In the genomic region with DNA sequence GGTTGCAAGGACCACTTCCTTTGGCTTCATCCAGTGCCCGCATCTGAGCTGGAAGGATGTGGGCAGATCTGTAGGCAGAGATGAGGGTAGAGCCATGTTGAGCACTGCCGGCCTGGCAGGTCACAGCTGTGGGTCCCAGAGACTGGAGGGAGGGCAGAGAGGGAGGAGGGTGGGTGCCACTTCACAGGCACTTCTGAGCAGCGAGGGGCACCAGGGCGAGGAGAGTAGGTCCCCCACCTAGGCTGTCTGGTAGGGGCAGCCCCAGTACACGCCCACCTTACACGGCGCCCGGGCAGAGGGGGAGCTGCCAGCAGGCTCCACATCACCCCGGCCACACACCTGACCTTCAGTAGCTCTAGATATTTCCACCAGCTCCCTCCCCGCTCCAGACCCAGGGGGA, we compare ENCODE assay signal across 26 cellular contexts.
"Had no signal": no experiment of that assay in that cellular context is flagged by ENCODE, and none has a peak within 500 bp of the region (broad histone marks: within the 10 kb centered on the region; RNA-seq: fewer than 3 reads in every experiment).

No MANE protein-coding gene starts in this region.

- H3K4me3 ChIP-seq: colonic mucosa, gastrocnemius medialis had no signal

- H3K27me3 ChIP-seq: brain microvascular endothelial cell, colonic mucosa had no signal

- DNase-seq: activated B cell treated with CpG ODN at 0.5 μM for 24 hours; activated CD4-positive, alpha-beta T cell treated with anti-CD3 and anti-CD28 coated beads for 48 hours; activated CD4-positive, alpha-beta T cell treated with anti-CD3 and anti-CD28 coated beads, Interleukin-2, amount 50 U/mL, for 1 hour; activated CD4-positive, alpha-beta T cell treated with anti-CD3 and anti-CD28 coated beads, Interleukin-2, amount 50 U/mL, for 48 hours; activated CD8-positive, alpha-beta memory T cell treated with anti-CD3 and anti-CD28 coated beads for 24 hours; activated CD8-positive, alpha-beta T cell treated with anti-CD3 and anti-CD28 coated beads for 36 hours; activated effector memory CD4-positive, alpha-beta T cell treated with Interleukin-2 at 50 U/mL for 16 hours; activated gamma-delta T cell treated with Interleukin-2 at 50 U/mL for 16 hours; activated naive CD4-positive, alpha-beta T cell treated with anti-CD3 and anti-CD28 coated beads, Interleukin-2, amount 50 U/mL, for 16 hours; activated naive CD4-positive, alpha-beta T cell treated with Interleukin-2 at 50 U/mL for 16 hours; activated T-cell treated with anti-CD3 and anti-CD28 coated beads, Interleukin-2, amount 50 U/mL, for 4 hours; amniotic stem cell; anterior cingulate cortex; brain microvascular endothelial cell; colonic mucosa; effector CD8-positive, alpha-beta T cell; foreskin fibroblast; gastrocnemius medialis; T-helper 2 cell; WERI-Rb-1 had no signal

- H3K36me3 ChIP-seq: brain microvascular endothelial cell, colonic mucosa, gastrocnemius medialis, WERI-Rb-1 had no signal

- FAIRE-seq: astrocyte, bronchial epithelial cell, endometrium, endothelial cell of umbilical vein, TTC549 had no signal

- H3K27ac ChIP-seq: brain microvascular endothelial cell, colonic mucosa, epithelial cell of prostate, gastrocnemius medialis, WERI-Rb-1 had no signal

- H3K4me1 ChIP-seq: colonic mucosa, gastrocnemius medialis had no signal

- H3K9me3 ChIP-seq: colonic mucosa, gastrocnemius medialis had no signal
